ENCODE assay signal across 8 cellular contexts in genomic region chr19:2785244-2786000, GRCh38. TPM values are rescaled to one million over a fixed set of nuclear protein-coding genes. Genes with fewer than 3 reads are reported as not detected.
DNase-seq lines count a peak whose midpoint lies in the region; ATAC-seq and TF ChIP-seq lines count a peak whose summit lies in the region.

Gene THOP1, plus strand, starts transcription at chr19:2785503. Its CDS starts 160 bp downstream, at chr19:2785663.

- peaks cover 34% of the 10 kb centered on the region for H3K4me1 ChIP-seq in testis

- H3K4me3 ChIP-seq in GM06990 (replicated peaks; ENCODE audit: low read depth, low read length) (peak within 1 kb of the TSS; percentile 96), testis (peak within 1 kb of the TSS; percentile 87 to 93)

- no peaks in the 10 kb centered on the region for H3K9me3 Mint-ChIP-seq in activated naive CD8-positive, alpha-beta T cell (ENCODE audit: low read depth)

- no peaks in the 10 kb centered on the region for H3K36me3 Mint-ChIP-seq in activated naive CD8-positive, alpha-beta T cell

- peaks cover 8% of the 10 kb centered on the region for H3K36me3 ChIP-seq in GM06990 (ENCODE audit: control insufficient read depth, insufficient read depth, low read length)
- no peaks in the 10 kb centered on the region for H3K36me3 ChIP-seq in testis (ENCODE audit: low read depth, missing control alignments)

- H3K9me3 ChIP-seq in testis, result no peaks in the 10 kb centered on the region

- no peaks in the 10 kb centered on the region for H3K27me3 Mint-ChIP-seq in activated naive CD8-positive, alpha-beta T cell

- H3K27me3 ChIP-seq in GM06990 (replicated peaks; ENCODE audit: control insufficient read depth, insufficient read depth, low read length), result no peaks in the 10 kb centered on the region
- no peaks in the 10 kb centered on the region for H3K27me3 ChIP-seq in testis

- WGBS in testis, 2 donors, result 0 to 1% methylated on average over 15 to 78 of the region's 78 CpGs

- peak; percentile 98 for DNase-seq in GM06990 (ENCODE audit: extremely low read depth, insufficient read length)
- DNase-seq in NCI-H1105 (lab: John Stamatoyannopoulos, UW), result peak; percentile 99
- DNase-seq in SKM-1 treated with dmso at 0.1 percent for 144 hours (lab: John Stamatoyannopoulos, UW; ENCODE audit: unreplicated experiment), result peak; percentile 99
- peak; percentile 99 for DNase-seq in glomerular visceral epithelial cell (ENCODE audit: extremely low spot score)
- peak; percentile 95 for DNase-seq in omental fat pad (ENCODE audit: low spot score)
- DNase-seq in testis, result peak; percentile 99

- H3K27ac ChIP-seq in testis, result peak within 1 kb of the TSS in 1 of 2 donors; percentile 58

- ATAC-seq in HG02610 (IDR thresholded peaks at IDR 0.05; ENCODE audit: unreplicated experiment) (peak; percentile 65), omental fat pad (ENCODE audit: low FRiP score) (peak; percentile 89)

- peak within 1 kb of the TSS; percentile 95 for H3K4me3 Mint-ChIP-seq in activated naive CD8-positive, alpha-beta T cell

- peak within 1 kb of the TSS; percentile 81 for H3K27ac Mint-ChIP-seq in activated naive CD8-positive, alpha-beta T cell

- intact Hi-C loops in testis (cut with DNase I; ENCODE audit: low total_unique reads), result no loop called here

- H3K4me1 Mint-ChIP-seq in activated naive CD8-positive, alpha-beta T cell (ENCODE audit: low read depth), result peaks cover 52% of the 10 kb centered on the region

- TF ChIP-seq CTCF in GM06990 (IDR thresholded peaks at IDR 0.05; ENCODE audit: insufficient read depth, low read length, poor library complexity, severe bottlenecking) (no peak), omental fat pad (IDR thresholded peaks at IDR 0.05) (no peak), testis (IDR thresholded peaks at IDR 0.05) (no peak)

- no peak for TF ChIP-seq POLR2A in testis (IDR thresholded peaks at IDR 0.05)

RNA-seq across cellular contexts. Expression of gene THOP1, which starts in this region (rescaled TPM):
- 10 to 100 TPM; 27.4 to 50.2 (median 31.9) TPM for total RNA-seq in omental fat pad
- total RNA-seq in testis, result 100 to 1,000 TPM; 111 to 134 TPM
- polyA plus RNA-seq in testis (ENCODE audit: insufficient read depth, low read depth, low replicate concordance), result 166 TPM
